In genomic region chr2:201779996-201780673, GRCh38 we compare ENCODE assay signal across 8 cellular contexts. TPM values are rescaled to one million over a fixed set of nuclear protein-coding genes. Genes with fewer than 3 reads are reported as not detected.
A peak's percentile ranks its signal among the peaks of the same experiment; 100 is the strongest.
DNase-seq lines count a peak whose midpoint lies in the region; ATAC-seq, FAIRE-seq and TF ChIP-seq lines count a peak whose summit lies in the region.

No MANE protein-coding gene starts in this region.

- no peaks in the 10 kb centered on the region for H3K9me3 Mint-ChIP-seq in IgD-negative memory B cell
- no peaks in the 10 kb centered on the region for H3K9me3 Mint-ChIP-seq in activated naive CD8-positive, alpha-beta T cell treated with anti-CD3 and anti-CD28 coated beads for 36 hours

- peak; percentile 19 for DNase-seq in A172 (ENCODE audit: low spot score)
- DNase-seq in GM12892 (ENCODE audit: insufficient read length) = no peak
- no peak for DNase-seq in activated naive CD8-positive, alpha-beta T cell treated with anti-CD3 and anti-CD28 coated beads for 36 hours
- no peak for DNase-seq in right cardiac atrium
- DNase-seq in sciatic nerve (ENCODE audit: low spot score) = no peak
- no peak for DNase-seq in middle frontal gyrus (ENCODE audit: extremely low spot score, low spot score)
- no peak for DNase-seq in GM19238 (ENCODE audit: insufficient read length, low spot score)

- peaks cover 8% of the 10 kb centered on the region for H3K27me3 Mint-ChIP-seq in IgD-negative memory B cell
- peaks cover 9% of the 10 kb centered on the region for H3K27me3 Mint-ChIP-seq in activated naive CD8-positive, alpha-beta T cell treated with anti-CD3 and anti-CD28 coated beads for 36 hours

- peak; percentile 66 for FAIRE-seq in GM12892 (lab: Jason Lieb, UNC)

- H3K36me3 Mint-ChIP-seq in IgD-negative memory B cell = no peaks in the 10 kb centered on the region
- H3K36me3 Mint-ChIP-seq in activated naive CD8-positive, alpha-beta T cell treated with anti-CD3 and anti-CD28 coated beads for 36 hours = no peaks in the 10 kb centered on the region

- no peaks in the 10 kb centered on the region for H3K27me3 ChIP-seq in right cardiac atrium (ENCODE audit: control insufficient read depth, insufficient read depth)

- no peaks in the 10 kb centered on the region for H3K9me3 ChIP-seq in right cardiac atrium (ENCODE audit: control insufficient read depth, low read length)

- peak overlapping the region; percentile 86 for H3K4me3 ChIP-seq in right cardiac atrium (ENCODE audit: low read length)

- H3K4me3 Mint-ChIP-seq in IgD-negative memory B cell = peak overlapping the region; percentile 90 to 99 (median 97)
- peak overlapping the region; percentile 95 for H3K4me3 Mint-ChIP-seq in activated naive CD8-positive, alpha-beta T cell treated with anti-CD3 and anti-CD28 coated beads for 36 hours

- peak overlapping the region; percentile 71 for H3K27ac ChIP-seq in right cardiac atrium (ENCODE audit: low read length)

- H3K4me1 Mint-ChIP-seq in IgD-negative memory B cell = peaks cover 6 to 15% (median 9%) of the 10 kb centered on the region in 3 donors
- peaks cover 36% of the 10 kb centered on the region for H3K4me1 Mint-ChIP-seq in activated naive CD8-positive, alpha-beta T cell treated with anti-CD3 and anti-CD28 coated beads for 36 hours

- 3% methylated on average over 21 of the region's 21 CpGs for WGBS in right cardiac atrium

- peaks cover 1% of the 10 kb centered on the region for H3K4me1 ChIP-seq in right cardiac atrium (ENCODE audit: control insufficient read depth, insufficient read depth, low read length)

- ATAC-seq in right cardiac atrium (peak; percentile 10 to 34), sciatic nerve (peak; percentile 22)

- TF ChIP-seq POLR2A in GM12892 (IDR thresholded peaks at IDR 0.05; ENCODE audit: low read depth, low read length) = no peak

- intact Hi-C loops in right cardiac atrium (cut with DNase I) = no loop called here
- intact Hi-C loops in sciatic nerve (cut with DNase I) = no loop called here

- peak overlapping the region; percentile 70 to 99 (median 92) for H3K27ac Mint-ChIP-seq in IgD-negative memory B cell
- H3K27ac Mint-ChIP-seq in activated naive CD8-positive, alpha-beta T cell treated with anti-CD3 and anti-CD28 coated beads for 36 hours = peak overlapping the region; percentile 80

RNA-seq across cellular contexts. Expression of gene ALS2, which starts 0.6 kb away (rescaled TPM):
- total RNA-seq in A172 (2014; rRNA removed; shearing (Covaris generic)) = 30.6 and 39.2 TPM in 2 replicates
- 11.1 TPM for polyA plus RNA-seq in GM12892 (2012; ENCODE audit: missing spikeins)
- polyA plus RNA-seq in IgD-negative memory B cell (4.4 TPM), right cardiac atrium (10.9 TPM)
- total RNA-seq in activated naive CD8-positive, alpha-beta T cell treated with anti-CD3 and anti-CD28 coated beads for 36 hours = 10 to 100 TPM; 16.1 to 16.5 TPM
- total RNA-seq in right cardiac atrium (10 to 100 TPM; 27.1 to 34.6 (median 32.7) TPM), sciatic nerve (36.4 TPM)

RNA-seq across cellular contexts. Expression of gene CDK15, which starts 26.2 kb away (rescaled TPM):
- 0.19 TPM in 1 of 2 replicates, not detected in the other for total RNA-seq in A172 (2014; rRNA removed; shearing (Covaris generic))
- polyA plus RNA-seq in GM12892 (2012; ENCODE audit: missing spikeins) = not detected
- polyA plus RNA-seq in IgD-negative memory B cell (not detected), right cardiac atrium (0.25 TPM)
- total RNA-seq in activated naive CD8-positive, alpha-beta T cell treated with anti-CD3 and anti-CD28 coated beads for 36 hours = not detected
- total RNA-seq in right cardiac atrium (under 1 TPM; 0.11 to 0.97 (median 0.37) TPM), sciatic nerve (2.3 TPM)
